1 cellular context compared by ENCODE assay signal in the genomic region with DNA sequence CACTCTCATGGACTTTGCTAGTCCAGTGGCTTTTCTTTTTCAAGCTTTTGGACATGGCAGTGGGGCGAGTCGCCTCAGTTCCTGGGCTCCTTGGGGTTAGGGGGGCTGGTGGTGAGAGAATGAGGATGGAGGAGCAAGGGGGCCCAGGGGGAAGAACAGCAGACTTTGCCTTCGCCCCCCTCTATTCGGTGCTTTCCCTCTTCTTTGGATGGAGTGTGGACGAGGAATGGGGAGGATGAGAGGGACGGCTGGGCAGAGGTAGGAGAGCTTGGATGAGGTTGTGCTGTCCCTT.
A peak's percentile ranks its signal among the peaks of the same experiment; 100 is the strongest.
TF ChIP-seq lines count a peak whose summit lies in the region.

No MANE protein-coding gene starts in this region.

TF ChIP-seq in HepG2, 621 proteins besides CTCF, POLR2A, EP300 and RAD21 (continued from another document):
- TF ChIP-seq, protein P1, sequence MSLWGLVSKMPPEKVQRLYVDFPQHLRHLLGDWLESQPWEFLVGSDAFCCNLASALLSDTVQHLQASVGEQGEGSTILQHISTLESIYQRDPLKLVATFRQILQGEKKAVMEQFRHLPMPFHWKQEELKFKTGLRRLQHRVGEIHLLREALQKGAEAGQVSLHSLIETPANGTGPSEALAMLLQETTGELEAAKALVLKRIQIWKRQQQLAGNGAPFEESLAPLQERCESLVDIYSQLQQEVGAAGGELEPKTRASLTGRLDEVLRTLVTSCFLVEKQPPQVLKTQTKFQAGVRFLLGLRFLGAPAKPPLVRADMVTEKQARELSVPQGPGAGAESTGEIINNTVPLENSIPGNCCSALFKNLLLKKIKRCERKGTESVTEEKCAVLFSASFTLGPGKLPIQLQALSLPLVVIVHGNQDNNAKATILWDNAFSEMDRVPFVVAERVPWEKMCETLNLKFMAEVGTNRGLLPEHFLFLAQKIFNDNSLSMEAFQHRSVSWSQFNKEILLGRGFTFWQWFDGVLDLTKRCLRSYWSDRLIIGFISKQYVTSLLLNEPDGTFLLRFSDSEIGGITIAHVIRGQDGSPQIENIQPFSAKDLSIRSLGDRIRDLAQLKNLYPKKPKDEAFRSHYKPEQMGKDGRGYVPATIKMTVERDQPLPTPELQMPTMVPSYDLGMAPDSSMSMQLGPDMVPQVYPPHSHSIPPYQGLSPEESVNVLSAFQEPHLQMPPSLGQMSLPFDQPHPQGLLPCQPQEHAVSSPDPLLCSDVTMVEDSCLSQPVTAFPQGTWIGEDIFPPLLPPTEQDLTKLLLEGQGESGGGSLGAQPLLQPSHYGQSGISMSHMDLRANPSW (CRISPR knock-in tag; IDR thresholded peaks at IDR 0.05; ENCODE audit: borderline replicate concordance): no peak
- TF ChIP-seq EEA1 (CRISPR knock-in tag; IDR thresholded peaks at IDR 0.05; ENCODE audit: borderline replicate concordance) (no peak), AHR (CRISPR knock-in tag; IDR thresholded peaks at IDR 0.05) (no peak), TCF7 (IDR thresholded peaks at IDR 0.05; ENCODE audit: low read depth) (no peak), ZNF121 (CRISPR knock-in tag; IDR thresholded peaks at IDR 0.05) (no peak), ZNF256 (CRISPR knock-in tag; conservative IDR thresholded peaks at IDR 0.05) (no peak), NFKBIZ (CRISPR knock-in tag; IDR thresholded peaks at IDR 0.05) (no peak), ZNF337 (CRISPR knock-in tag; IDR thresholded peaks at IDR 0.05; ENCODE audit: borderline replicate concordance, low read depth) (no peak), MEF2D (CRISPR knock-in tag; IDR thresholded peaks at IDR 0.05) (no peak), FOXK1 (CRISPR knock-in tag; IDR thresholded peaks at IDR 0.05; ENCODE audit: borderline replicate concordance, low read depth) (no peak), ZNF850 (CRISPR knock-in tag; conservative IDR thresholded peaks at IDR 0.05) (0 out of 2 replicates have a peak, but pooled peaks have one; percentile 1), GTF2F1 (IDR thresholded peaks at IDR 0.05; ENCODE audit: low read length) (no peak), MTA1 (CRISPR knock-in tag; IDR thresholded peaks at IDR 0.05; ENCODE audit: borderline replicate concordance) (no peak), GABPB1 (CRISPR knock-in tag; IDR thresholded peaks at IDR 0.05) (no peak)
- TF ChIP-seq, protein P2, sequence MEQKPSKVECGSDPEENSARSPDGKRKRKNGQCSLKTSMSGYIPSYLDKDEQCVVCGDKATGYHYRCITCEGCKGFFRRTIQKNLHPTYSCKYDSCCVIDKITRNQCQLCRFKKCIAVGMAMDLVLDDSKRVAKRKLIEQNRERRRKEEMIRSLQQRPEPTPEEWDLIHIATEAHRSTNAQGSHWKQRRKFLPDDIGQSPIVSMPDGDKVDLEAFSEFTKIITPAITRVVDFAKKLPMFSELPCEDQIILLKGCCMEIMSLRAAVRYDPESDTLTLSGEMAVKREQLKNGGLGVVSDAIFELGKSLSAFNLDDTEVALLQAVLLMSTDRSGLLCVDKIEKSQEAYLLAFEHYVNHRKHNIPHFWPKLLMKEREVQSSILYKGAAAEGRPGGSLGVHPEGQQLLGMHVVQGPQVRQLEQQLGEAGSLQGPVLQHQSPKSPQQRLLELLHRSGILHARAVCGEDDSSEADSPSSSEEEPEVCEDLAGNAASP (CRISPR knock-in tag; IDR thresholded peaks at IDR 0.05; ENCODE audit: borderline replicate concordance): no peak
- TF ChIP-seq, protein P3, sequence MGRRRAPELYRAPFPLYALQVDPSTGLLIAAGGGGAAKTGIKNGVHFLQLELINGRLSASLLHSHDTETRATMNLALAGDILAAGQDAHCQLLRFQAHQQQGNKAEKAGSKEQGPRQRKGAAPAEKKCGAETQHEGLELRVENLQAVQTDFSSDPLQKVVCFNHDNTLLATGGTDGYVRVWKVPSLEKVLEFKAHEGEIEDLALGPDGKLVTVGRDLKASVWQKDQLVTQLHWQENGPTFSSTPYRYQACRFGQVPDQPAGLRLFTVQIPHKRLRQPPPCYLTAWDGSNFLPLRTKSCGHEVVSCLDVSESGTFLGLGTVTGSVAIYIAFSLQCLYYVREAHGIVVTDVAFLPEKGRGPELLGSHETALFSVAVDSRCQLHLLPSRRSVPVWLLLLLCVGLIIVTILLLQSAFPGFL (CRISPR knock-in tag; IDR thresholded peaks at IDR 0.05): no peak
- TF ChIP-seq, protein P4, sequence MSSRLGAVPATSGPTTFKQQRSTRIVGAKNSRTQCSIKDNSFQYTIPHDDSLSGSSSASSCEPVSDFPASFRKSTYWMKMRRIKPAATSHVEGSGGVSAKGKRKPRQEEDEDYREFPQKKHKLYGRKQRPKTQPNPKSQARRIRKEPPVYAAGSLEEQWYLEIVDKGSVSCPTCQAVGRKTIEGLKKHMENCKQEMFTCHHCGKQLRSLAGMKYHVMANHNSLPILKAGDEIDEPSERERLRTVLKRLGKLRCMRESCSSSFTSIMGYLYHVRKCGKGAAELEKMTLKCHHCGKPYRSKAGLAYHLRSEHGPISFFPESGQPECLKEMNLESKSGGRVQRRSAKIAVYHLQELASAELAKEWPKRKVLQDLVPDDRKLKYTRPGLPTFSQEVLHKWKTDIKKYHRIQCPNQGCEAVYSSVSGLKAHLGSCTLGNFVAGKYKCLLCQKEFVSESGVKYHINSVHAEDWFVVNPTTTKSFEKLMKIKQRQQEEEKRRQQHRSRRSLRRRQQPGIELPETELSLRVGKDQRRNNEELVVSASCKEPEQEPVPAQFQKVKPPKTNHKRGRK (CRISPR knock-in tag; IDR thresholded peaks at IDR 0.05): 0 out of 2 replicates have a peak, but pooled peaks have one; percentile 5
- TF ChIP-seq, protein P5, sequence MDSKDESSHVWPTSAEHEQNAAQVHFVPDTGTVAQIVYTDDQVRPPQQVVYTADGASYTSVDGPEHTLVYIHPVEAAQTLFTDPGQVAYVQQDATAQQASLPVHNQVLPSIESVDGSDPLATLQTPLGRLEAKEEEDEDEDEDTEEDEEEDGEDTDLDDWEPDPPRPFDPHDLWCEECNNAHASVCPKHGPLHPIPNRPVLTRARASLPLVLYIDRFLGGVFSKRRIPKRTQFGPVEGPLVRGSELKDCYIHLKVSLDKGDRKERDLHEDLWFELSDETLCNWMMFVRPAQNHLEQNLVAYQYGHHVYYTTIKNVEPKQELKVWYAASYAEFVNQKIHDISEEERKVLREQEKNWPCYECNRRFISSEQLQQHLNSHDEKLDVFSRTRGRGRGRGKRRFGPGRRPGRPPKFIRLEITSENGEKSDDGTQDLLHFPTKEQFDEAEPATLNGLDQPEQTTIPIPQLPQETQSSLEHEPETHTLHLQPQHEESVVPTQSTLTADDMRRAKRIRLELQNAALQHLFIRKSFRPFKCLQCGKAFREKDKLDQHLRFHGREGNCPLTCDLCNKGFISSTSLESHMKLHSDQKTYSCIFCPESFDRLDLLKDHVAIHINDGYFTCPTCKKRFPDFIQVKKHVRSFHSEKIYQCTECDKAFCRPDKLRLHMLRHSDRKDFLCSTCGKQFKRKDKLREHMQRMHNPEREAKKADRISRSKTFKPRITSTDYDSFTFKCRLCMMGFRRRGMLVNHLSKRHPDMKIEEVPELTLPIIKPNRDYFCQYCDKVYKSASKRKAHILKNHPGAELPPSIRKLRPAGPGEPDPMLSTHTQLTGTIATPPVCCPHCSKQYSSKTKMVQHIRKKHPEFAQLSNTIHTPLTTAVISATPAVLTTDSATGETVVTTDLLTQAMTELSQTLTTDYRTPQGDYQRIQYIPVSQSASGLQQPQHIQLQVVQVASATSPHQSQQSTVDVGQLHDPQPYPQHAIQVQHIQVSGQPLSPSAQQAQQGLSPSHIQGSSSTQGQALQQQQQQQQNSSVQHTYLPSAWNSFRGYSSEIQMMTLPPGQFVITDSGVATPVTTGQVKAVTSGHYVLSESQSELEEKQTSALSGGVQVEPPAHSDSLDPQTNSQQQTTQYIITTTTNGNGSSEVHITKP (CRISPR knock-in tag; IDR thresholded peaks at IDR 0.05; ENCODE audit: low read depth): peak; percentile 10; the same call in 1 of the 2 replicates
- TF ChIP-seq, protein P6, sequence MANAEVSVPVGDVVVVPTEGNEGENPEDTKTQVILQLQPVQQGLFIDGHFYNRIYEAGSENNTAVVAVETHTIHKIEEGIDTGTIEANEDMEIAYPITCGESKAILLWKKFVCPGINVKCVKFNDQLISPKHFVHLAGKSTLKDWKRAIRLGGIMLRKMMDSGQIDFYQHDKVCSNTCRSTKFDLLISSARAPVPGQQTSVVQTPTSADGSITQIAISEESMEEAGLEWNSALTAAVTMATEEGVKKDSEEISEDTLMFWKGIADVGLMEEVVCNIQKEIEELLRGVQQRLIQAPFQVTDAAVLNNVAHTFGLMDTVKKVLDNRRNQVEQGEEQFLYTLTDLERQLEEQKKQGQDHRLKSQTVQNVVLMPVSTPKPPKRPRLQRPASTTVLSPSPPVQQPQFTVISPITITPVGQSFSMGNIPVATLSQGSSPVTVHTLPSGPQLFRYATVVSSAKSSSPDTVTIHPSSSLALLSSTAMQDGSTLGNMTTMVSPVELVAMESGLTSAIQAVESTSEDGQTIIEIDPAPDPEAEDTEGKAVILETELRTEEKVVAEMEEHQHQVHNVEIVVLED (CRISPR knock-in tag; IDR thresholded peaks at IDR 0.05; ENCODE audit: borderline replicate concordance): 0 out of 2 replicates have a peak, but pooled peaks have one; percentile 5
- TF ChIP-seq, protein P7, sequence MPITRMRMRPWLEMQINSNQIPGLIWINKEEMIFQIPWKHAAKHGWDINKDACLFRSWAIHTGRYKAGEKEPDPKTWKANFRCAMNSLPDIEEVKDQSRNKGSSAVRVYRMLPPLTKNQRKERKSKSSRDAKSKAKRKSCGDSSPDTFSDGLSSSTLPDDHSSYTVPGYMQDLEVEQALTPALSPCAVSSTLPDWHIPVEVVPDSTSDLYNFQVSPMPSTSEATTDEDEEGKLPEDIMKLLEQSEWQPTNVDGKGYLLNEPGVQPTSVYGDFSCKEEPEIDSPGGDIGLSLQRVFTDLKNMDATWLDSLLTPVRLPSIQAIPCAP (CRISPR knock-in tag; IDR thresholded peaks at IDR 0.05; ENCODE audit: low read depth): no peak
TF ChIP-seq in HepG2: peak in this region for 14.
